ENCODE assay signal across 9 cellular contexts in genomic region chr10:69914373-69915268, GRCh38.
A peak's percentile ranks its signal among the peaks of the same experiment; 100 is the strongest.
DNase-seq lines count a peak whose midpoint lies in the region; ATAC-seq and TF ChIP-seq lines count a peak whose summit lies in the region.
"Had no signal": no experiment of that assay in that cellular context is flagged by ENCODE, and none has a peak within 500 bp of the region (broad histone marks: within the 10 kb centered on the region; RNA-seq: fewer than 3 reads in every experiment).

No MANE protein-coding gene starts in this region.

- intact Hi-C loops in activated T-helper 2 cell treated with anti-CD3 and anti-CD28 coated beads, Interferon-gamma antibody, Interleukin-2, Interleukin-4, amounts not matched to agents 10 μg/mL and 5 μg/mL and 100 μg/mL, durations not matched to agents 14 hours and 24 hours and 36 hours (cut with micrococcal nuclease): loop anchor here (1.0 kb wide), 1 partner anchor 125 kb away; no protein-coding TSS in a partner anchor

- no peaks in the 10 kb centered on the region for H3K36me3 ChIP-seq in Peyer's patch
- no peaks in the 10 kb centered on the region for H3K36me3 ChIP-seq in suprapubic skin

- peaks cover 7% of the 10 kb centered on the region for H3K27me3 Mint-ChIP-seq in activated T-helper 2 cell treated with anti-CD3 and anti-CD28 coated beads, Interferon-gamma antibody, Interleukin-2, Interleukin-4, amounts not matched to agents 10 μg/mL and 5 μg/mL and 100 μg/mL, durations not matched to agents 14 hours and 24 hours and 36 hours (ENCODE audit: low read depth)

- no peaks in the 10 kb centered on the region for H3K4me1 Mint-ChIP-seq in activated T-helper 2 cell treated with anti-CD3 and anti-CD28 coated beads, Interferon-gamma antibody, Interleukin-2, Interleukin-4, amounts not matched to agents 10 μg/mL and 5 μg/mL and 100 μg/mL, durations not matched to agents 14 hours and 24 hours and 36 hours (ENCODE audit: low read depth)

- 26% methylated on average over 13 of the region's 13 CpGs for WGBS in suprapubic skin

- H3K4me3 ChIP-seq in Peyer's patch: no peak overlapping the region
- H3K4me3 ChIP-seq in suprapubic skin: no peak overlapping the region

- no peak overlapping the region for H3K27ac ChIP-seq in Peyer's patch
- H3K27ac ChIP-seq in suprapubic skin: no peak overlapping the region

- H3K9me3 Mint-ChIP-seq in activated T-helper 2 cell treated with anti-CD3 and anti-CD28 coated beads, Interferon-gamma antibody, Interleukin-2, Interleukin-4, amounts not matched to agents 10 μg/mL and 5 μg/mL and 100 μg/mL, durations not matched to agents 14 hours and 24 hours and 36 hours: no peaks in the 10 kb centered on the region
- H3K9me3 Mint-ChIP-seq: T-helper 1 cell treated with Interleukin-12 subunit alpha and Interleukin-12 subunit beta and Interleukin-4 antibody, amounts not matched to agents 30 μg/mL and 1 μg/mL, for 36 hours had no signal

- TF ChIP-seq POLR2A in Peyer's patch (IDR thresholded peaks at IDR 0.05) (no peak), suprapubic skin (IDR thresholded peaks at IDR 0.05) (no peak)

- H3K27ac Mint-ChIP-seq in activated T-helper 2 cell treated with anti-CD3 and anti-CD28 coated beads, Interferon-gamma antibody, Interleukin-2, Interleukin-4, amounts not matched to agents 10 μg/mL and 5 μg/mL and 100 μg/mL, durations not matched to agents 14 hours and 24 hours and 36 hours: no peak overlapping the region
- H3K27ac Mint-ChIP-seq: T-helper 1 cell treated with Interleukin-12 subunit alpha and Interleukin-12 subunit beta and Interleukin-4 antibody, amounts not matched to agents 30 μg/mL and 1 μg/mL, for 36 hours had no signal

- DNase-seq in DMS 273 treated with DMSO at 0.1 percent for 48 hours (lab: John Stamatoyannopoulos, UW): peak; percentile 3
- peak; percentile 67 for DNase-seq in HPDE6-E6E7 (ENCODE audit: extremely low spot score)
- peak; percentile 24 to 83 (median 82) for DNase-seq in Peyer's patch
- DNase-seq in activated T-helper 2 cell treated with anti-CD3 and anti-CD28 coated beads, Interferon-gamma antibody, Interleukin-2, Interleukin-4, amounts not matched to agents 10 μg/mL and 5 μg/mL and 100 μg/mL, durations not matched to agents 14 hours and 24 hours and 36 hours (ENCODE audit: low spot score): peak; percentile 33
- DNase-seq in foreskin melanocyte: peak; percentile 23
- peak; percentile 59 for DNase-seq in omental fat pad (ENCODE audit: low spot score)
- no peak for DNase-seq in suprapubic skin (ENCODE audit: low spot score in 2 of 2)

- no peak for TF ChIP-seq EP300 in suprapubic skin (IDR thresholded peaks at IDR 0.05)

- H3K36me3 Mint-ChIP-seq in activated T-helper 2 cell treated with anti-CD3 and anti-CD28 coated beads, Interferon-gamma antibody, Interleukin-2, Interleukin-4, amounts not matched to agents 10 μg/mL and 5 μg/mL and 100 μg/mL, durations not matched to agents 14 hours and 24 hours and 36 hours (ENCODE audit: low read depth): no peaks in the 10 kb centered on the region

- ATAC-seq in omental fat pad (ENCODE audit: low FRiP score) (peak; percentile 64), GM19023 (IDR thresholded peaks at IDR 0.05; ENCODE audit: unreplicated experiment) (no peak)

- TF ChIP-seq CTCF in Peyer's patch (IDR thresholded peaks at IDR 0.05): peak; percentile 19 to 95 (median 87)
- TF ChIP-seq CTCF in omental fat pad (IDR thresholded peaks at IDR 0.05): peak in 2 of 3 donors; percentile 55 to 81
- peak; percentile 93 to 94 for TF ChIP-seq CTCF in suprapubic skin (IDR thresholded peaks at IDR 0.05)

- no peaks in the 10 kb centered on the region for H3K9me3 ChIP-seq in Peyer's patch
- H3K9me3 ChIP-seq in suprapubic skin: no peaks in the 10 kb centered on the region

- H3K27me3 ChIP-seq in Peyer's patch (no peaks in the 10 kb centered on the region), suprapubic skin (peaks cover 4% of the 10 kb centered on the region)

- H3K4me3 Mint-ChIP-seq in activated T-helper 2 cell treated with anti-CD3 and anti-CD28 coated beads, Interferon-gamma antibody, Interleukin-2, Interleukin-4, amounts not matched to agents 10 μg/mL and 5 μg/mL and 100 μg/mL, durations not matched to agents 14 hours and 24 hours and 36 hours (ENCODE audit: low read depth): no peak overlapping the region
- H3K4me3 Mint-ChIP-seq: T-helper 1 cell treated with Interleukin-12 subunit alpha and Interleukin-12 subunit beta and Interleukin-4 antibody, amounts not matched to agents 30 μg/mL and 1 μg/mL, for 36 hours had no signal

- H3K4me1 ChIP-seq in Peyer's patch (peaks cover 0 to 39% (median 4%) of the 10 kb centered on the region in 4 donors), suprapubic skin (peaks cover 49% of the 10 kb centered on the region)

Comparison
In these comparisons a context has a peak if more than half of its experiments do, and no peak if none do; other contexts are left out.
1. DNase-seq: peak in DMS 273 treated with DMSO at 0.1 percent for 48 hours (single experiment), HPDE6-E6E7 (single experiment), Peyer's patch (3 of 3), activated T-helper 2 cell treated with anti-CD3 and anti-CD28 coated beads, Interferon-gamma antibody, Interleukin-2, Interleukin-4, amounts not matched to agents 10 μg/mL and 5 μg/mL and 100 μg/mL, durations not matched to agents 14 hours and 24 hours and 36 hours (single experiment), foreskin melanocyte (single experiment) and omental fat pad (single experiment); none in suprapubic skin (0 of 2).
2. Peak in every context shown above with its lines, with median percentiles within 50 percentile points of each other: CTCF ChIP-seq.